ENCODE assay signal across 1 cellular context in the genomic region with DNA sequence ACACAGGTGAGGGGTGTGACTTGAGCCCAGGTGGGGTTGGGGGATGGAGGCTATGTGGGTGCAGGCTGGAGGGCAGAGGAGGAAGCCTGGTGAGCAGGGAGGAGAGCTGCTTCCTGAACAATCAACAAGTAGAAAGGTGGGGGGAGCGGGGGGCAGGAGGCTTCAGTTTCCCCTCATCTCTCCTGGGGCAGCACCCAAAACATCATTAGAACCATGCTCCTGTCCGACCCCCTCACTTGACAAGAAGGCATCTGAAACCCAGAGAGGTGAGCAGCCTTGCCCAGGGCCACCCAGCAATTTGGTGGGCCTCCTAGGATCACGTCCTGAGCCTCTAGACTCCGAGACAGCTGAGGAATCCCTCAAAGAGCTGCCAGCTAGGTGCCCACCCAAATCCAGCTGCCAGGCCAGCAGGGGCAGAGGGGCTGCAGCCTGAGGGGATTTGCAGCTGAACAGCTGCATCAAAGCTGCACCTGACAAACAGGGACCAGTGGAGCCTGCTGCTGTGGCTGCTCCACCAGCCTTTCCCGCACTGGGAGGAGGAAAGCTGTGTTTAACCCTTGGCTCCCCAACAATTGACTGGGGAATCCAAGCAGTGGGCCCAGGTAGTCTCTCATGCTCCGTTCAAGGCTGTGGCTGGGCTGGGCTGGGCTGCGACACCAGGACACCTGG.
TF ChIP-seq lines count a peak whose summit lies in the region.

No MANE protein-coding gene starts in this region.

TF ChIP-seq in H1, 55 proteins besides CTCF, POLR2A, EP300 and RAD21:
- no peak for TF ChIP-seq JUN (IDR thresholded peaks at IDR 0.05; ENCODE audit: low read depth, low read length)
- 0 out of 2 replicates have a peak, but pooled peaks have one; percentile 18 for TF ChIP-seq TAF1 (IDR thresholded peaks at IDR 0.05; ENCODE audit: low read depth, low read length)
- TF ChIP-seq NANOG (IDR thresholded peaks at IDR 0.05; ENCODE audit: insufficient read depth, low read depth, low read length, poor library complexity, severe bottlenecking): no peak
- TF ChIP-seq HDAC2 (IDR thresholded peaks at IDR 0.05; ENCODE audit: borderline replicate concordance in 1 of 2, low read depth in 2 of 2, low read length in 2 of 2): 0 out of 4 replicates have a peak, but pooled peaks of 1 of the 2 experiments have one; percentile 27
